8 cellular contexts compared by ENCODE assay signal in the genomic region with DNA sequence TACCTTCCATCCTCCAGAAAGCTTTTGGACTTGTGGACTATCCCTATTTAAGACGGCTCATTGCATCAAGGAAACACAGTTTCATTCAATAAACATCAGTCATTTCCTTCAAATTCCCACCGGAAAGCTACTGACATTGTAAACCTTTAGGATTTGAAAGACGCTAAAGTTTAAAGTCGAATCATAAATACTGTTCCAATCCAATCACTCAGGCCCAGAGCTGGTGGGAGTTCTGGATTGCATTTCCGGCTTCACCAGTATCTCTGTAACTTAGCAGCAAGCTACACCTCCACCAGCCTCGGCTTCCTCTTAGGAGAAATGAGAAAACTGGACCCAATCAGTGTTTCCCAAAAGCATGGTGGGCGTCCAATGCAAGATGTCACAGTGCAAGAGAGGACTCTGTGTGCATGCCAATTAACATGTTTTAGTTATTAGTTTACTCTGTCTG. TPM values are rescaled to one million over a fixed set of nuclear protein-coding genes. Genes with fewer than 3 reads are reported as not detected.
DNase-seq lines count a peak whose midpoint lies in the region; ATAC-seq and TF ChIP-seq lines count a peak whose summit lies in the region.

No MANE protein-coding gene starts in this region.

- peak overlapping the region; percentile 76 for H3K9ac ChIP-seq in endodermal cell (ENCODE audit: extremely low read depth, low read length, poor library complexity, severe bottlenecking)

- H3K27me3 Mint-ChIP-seq in endodermal cell (ENCODE audit: insufficient read depth) (no peaks in the 10 kb centered on the region), neural crest cell (ENCODE audit: low read depth) (no peaks in the 10 kb centered on the region)

- H3K27ac ChIP-seq in Peyer's patch (peak overlapping the region; percentile 89 to 97 (median 95)), endodermal cell (ENCODE audit: low read depth, low read length) (no peak overlapping the region)

- H3K9me3 ChIP-seq in Peyer's patch, result no peaks in the 10 kb centered on the region
- no peaks in the 10 kb centered on the region for H3K9me3 ChIP-seq in endodermal cell (ENCODE audit: control insufficient read depth, low read length)

- whole genome bisulfite sequencing in endodermal cell (ENCODE audit: insufficient coverage in 1 of 2, insufficient read length in 1 of 2), 2 experiments, result 59 to 72% methylated on average over 5 to 7 of the region's 7 CpGs

- TF ChIP-seq POLR2A in Peyer's patch (IDR thresholded peaks at IDR 0.05), result peak; percentile 40 to 62

- H3K9me3 Mint-ChIP-seq in endodermal cell (no peaks in the 10 kb centered on the region), neural crest cell (no peaks in the 10 kb centered on the region)

- TF ChIP-seq CTCF in GM13976 (IDR thresholded peaks at IDR 0.05; ENCODE audit: borderline replicate concordance, control extremely low read depth, extremely low read depth, insufficient read depth, missing control alignments) (no peak), Peyer's patch (IDR thresholded peaks at IDR 0.05) (no peak), endodermal cell (conservative IDR thresholded peaks at IDR 0.05) (no peak), neural crest cell (conservative IDR thresholded peaks at IDR 0.05) (no peak)

- H3K36me3 ChIP-seq in Peyer's patch (no peaks in the 10 kb centered on the region), endodermal cell (ENCODE audit: control insufficient read depth, insufficient read depth, low read length) (no peaks in the 10 kb centered on the region)

- H3K4me3 ChIP-seq in Peyer's patch (peak overlapping the region; percentile 87 to 100 (median 95)), endodermal cell (ENCODE audit: low read length) (peak overlapping the region; percentile 94)

- peak overlapping the region; percentile 98 for H3K4me3 Mint-ChIP-seq in endodermal cell
- peak overlapping the region; percentile 95 for H3K4me3 Mint-ChIP-seq in neural crest cell

- no peaks in the 10 kb centered on the region for H3K27me3 ChIP-seq in Peyer's patch
- H3K27me3 ChIP-seq in endodermal cell (ENCODE audit: control insufficient read depth, insufficient read depth, low read length, poor library complexity, severe bottlenecking), result no peaks in the 10 kb centered on the region

- DNase-seq in GM13976 (ENCODE audit: low spot score) (peak; percentile 36), Peyer's patch (peak in 2 of 3 donors; percentile 47 to 65), endodermal cell (no peak), neural crest cell (ENCODE audit: low read depth, low spot score) (no peak), NOMO-1 treated with dmso at 0.1 percent for 144 hours (lab: John Stamatoyannopoulos, UW; ENCODE audit: unreplicated experiment) (no peak), UCSD-AML1 (lab: John Stamatoyannopoulos, UW; ENCODE audit: unreplicated experiment) (no peak)
- DNase-seq in stimulated activated CD4-positive, alpha-beta T cell treated with anti-CD3 and anti-CD28 coated beads, Interleukin-1b, Interleukin-23, amount 100 ng/mL, for 48 hours, result no peak

- in situ Hi-C loops in GM13976 (cut with MboI; ENCODE audit: low sequenced_read_pairs, unreplicated experiment), result no loop called here

- peaks cover 0 to 26% (median 12%) of the 10 kb centered on the region in 4 donors for H3K4me1 ChIP-seq in Peyer's patch
- H3K4me1 ChIP-seq in endodermal cell (ENCODE audit: control insufficient read depth, insufficient read depth, low read length), result no peaks in the 10 kb centered on the region

- H3K27ac Mint-ChIP-seq in endodermal cell (no peak overlapping the region), neural crest cell (ENCODE audit: unreplicated experiment) (no peak overlapping the region)

- H3K4me1 Mint-ChIP-seq in endodermal cell (peaks cover 37% of the 10 kb centered on the region), neural crest cell (peaks cover 39% of the 10 kb centered on the region)

- ATAC-seq in GM19035 (IDR thresholded peaks at IDR 0.05; ENCODE audit: unreplicated experiment), result no peak

- peaks cover 19% of the 10 kb centered on the region for H3K36me3 Mint-ChIP-seq in endodermal cell (ENCODE audit: low read depth)
- peaks cover 2% of the 10 kb centered on the region for H3K36me3 Mint-ChIP-seq in neural crest cell (ENCODE audit: low read depth)

RNA-seq across cellular contexts. Expression of gene WDFY1, which starts 1.6 kb away (rescaled TPM):
- 10 to 100 TPM; 36.9 to 82.0 (median 65.0) TPM for total RNA-seq in Peyer's patch
- total RNA-seq in endodermal cell, result 10 to 100 TPM; 61.9 to 69.7 TPM
- 49.0 TPM for polyA plus RNA-seq in endodermal cell (2013, experiment 1 of 2)
- 43.4 TPM for polyA plus RNA-seq in endodermal cell (2013, experiment 2 of 2)
- 41.1 and 43.3 TPM in 2 replicates for total RNA-seq in neural crest cell

RNA-seq across cellular contexts. Expression of gene MRPL44, which starts 13.7 kb away (rescaled TPM):
- total RNA-seq in Peyer's patch (10 to 100 TPM; 17.6 to 36.3 (median 22.2) TPM), endodermal cell (10 to 100 TPM; 38.7 to 43.4 TPM), neural crest cell (33.4 and 36.6 TPM in 2 replicates)
- polyA plus RNA-seq in endodermal cell (2013, experiment 1 of 2), result 39.6 TPM
- 38.8 TPM for polyA plus RNA-seq in endodermal cell (2013, experiment 2 of 2)

Comparison
In these comparisons a context has a peak if more than half of its experiments do, and no peak if none do; other contexts are left out.
1. DNase-seq: peak in GM13976 (single experiment) and Peyer's patch (2 of 3); none in endodermal cell (single experiment), neural crest cell (single experiment), NOMO-1 treated with dmso at 0.1 percent for 144 hours (single experiment), stimulated activated CD4-positive, alpha-beta T cell treated with anti-CD3 and anti-CD28 coated beads, Interleukin-1b, Interleukin-23, amount 100 ng/mL, for 48 hours (single experiment) and UCSD-AML1 (single experiment).